Comparison of ENCODE assay signal across 1 cellular context in genomic region chr7:158613481-158613880, GRCh38.
A peak's percentile ranks its signal among the peaks of the same experiment; 100 is the strongest.
TF ChIP-seq lines count a peak whose summit lies in the region.

No MANE protein-coding gene starts in this region.

TF ChIP-seq in GM12878, 131 proteins besides CTCF, POLR2A, EP300 and RAD21 (continued from another document and continues in another):
- TF ChIP-seq POU2F2 (IDR thresholded peaks at IDR 0.05; ENCODE audit: borderline replicate concordance, low read depth, low read length): peak; percentile 93
- no peak for TF ChIP-seq CBX5 (IDR thresholded peaks at IDR 0.05; ENCODE audit: low read depth)
- no peak for TF ChIP-seq ZBTB40 (IDR thresholded peaks at IDR 0.05; ENCODE audit: borderline replicate concordance)
- peak; percentile 48; the same call in 1 of the 2 replicates for TF ChIP-seq PAX5 (IDR thresholded peaks at IDR 0.05; ENCODE audit: borderline replicate concordance, low read depth, low read length)
- TF ChIP-seq ZBTB33 (IDR thresholded peaks at IDR 0.05): no peak
- no peak for TF ChIP-seq NKRF (conservative IDR thresholded peaks at IDR 0.05)
- TF ChIP-seq SREBF1 (IDR thresholded peaks at IDR 0.05; ENCODE audit: low read length): no peak
- TF ChIP-seq MTA3 (IDR thresholded peaks at IDR 0.05; ENCODE audit: borderline replicate concordance, low read length): no peak
- TF ChIP-seq RUNX3 (IDR thresholded peaks at IDR 0.05; ENCODE audit: low read length): peak; percentile 38; the same call in 1 of the 2 replicates
- no peak for TF ChIP-seq ETV6 (conservative IDR thresholded peaks at IDR 0.05 in 1 of 2, IDR thresholded peaks at IDR 0.05 in 1 of 2; ENCODE audit: borderline replicate concordance in 1 of 2, low read depth in 1 of 2)
- TF ChIP-seq BRCA1 (IDR thresholded peaks at IDR 0.05; ENCODE audit: low read depth, low read length): no peak
- no peak for TF ChIP-seq STAT1 (conservative IDR thresholded peaks at IDR 0.05)
- no peak for TF ChIP-seq PRDM15 (CRISPR knock-in tag; IDR thresholded peaks at IDR 0.05)
- no peak for TF ChIP-seq PAX8 (IDR thresholded peaks at IDR 0.05)
- TF ChIP-seq MYC (IDR thresholded peaks at IDR 0.05; ENCODE audit: insufficient read depth, insufficient read length, insufficient replicate concordance, low read length, severe bottlenecking): no peak
- TF ChIP-seq SREBF2 (IDR thresholded peaks at IDR 0.05; ENCODE audit: low read length): no peak
- TF ChIP-seq ZZZ3 (IDR thresholded peaks at IDR 0.05; ENCODE audit: control insufficient read depth, insufficient read length, low read depth): no peak
- TF ChIP-seq SPI1 (IDR thresholded peaks at IDR 0.05; ENCODE audit: borderline replicate concordance, insufficient read depth, low read depth, low read length): 0 out of 2 replicates have a peak, but pooled peaks have one; percentile 20
- no peak for TF ChIP-seq E2F8 (IDR thresholded peaks at IDR 0.05; ENCODE audit: low read depth, partially characterized antibody)
- TF ChIP-seq E2F4 (IDR thresholded peaks at IDR 0.05; ENCODE audit: low read depth, low read length): no peak
- TF ChIP-seq RELA (IDR thresholded peaks at IDR 0.05; ENCODE audit: borderline replicate concordance, partially characterized antibody): no peak
- no peak for TF ChIP-seq ASH2L (IDR thresholded peaks at IDR 0.05; ENCODE audit: borderline replicate concordance, low read depth)
- no peak for TF ChIP-seq CBX3 (IDR thresholded peaks at IDR 0.05; ENCODE audit: borderline replicate concordance, low read depth)
- TF ChIP-seq CEBPB (IDR thresholded peaks at IDR 0.05; ENCODE audit: borderline replicate concordance in 1 of 2, low read depth in 2 of 2, low read length in 2 of 2): no peak
- no peak for TF ChIP-seq NR2C2 (IDR thresholded peaks at IDR 0.05; ENCODE audit: borderline replicate concordance, control insufficient read depth, insufficient read length, low read depth)
- TF ChIP-seq SIX5 (IDR thresholded peaks at IDR 0.05; ENCODE audit: low read depth, low read length, severe bottlenecking): no peak
- no peak for TF ChIP-seq BCLAF1 (IDR thresholded peaks at IDR 0.05)
- TF ChIP-seq USF1 (IDR thresholded peaks at IDR 0.05; ENCODE audit: borderline replicate concordance, extremely low read length, insufficient read depth, low read depth, low read length): no peak
- no peak for TF ChIP-seq SP1 (IDR thresholded peaks at IDR 0.05; ENCODE audit: low read depth, low read length)
- TF ChIP-seq POLR2AphosphoS2 (IDR thresholded peaks at IDR 0.05; ENCODE audit: low read depth, low read length): no peak
- no peak for TF ChIP-seq SMAD5 (IDR thresholded peaks at IDR 0.05; ENCODE audit: low read depth)
- TF ChIP-seq ZNF24 (IDR thresholded peaks at IDR 0.05): no peak
- no peak for TF ChIP-seq ZNF622 (IDR thresholded peaks at IDR 0.05)
- TF ChIP-seq SIN3A (IDR thresholded peaks at IDR 0.05; ENCODE audit: low read depth, low read length): no peak
- no peak; the same call in 1 of the 2 replicates for TF ChIP-seq ATF7 (IDR thresholded peaks at IDR 0.05; ENCODE audit: low read depth)
- no peak for TF ChIP-seq RAD51 (IDR thresholded peaks at IDR 0.05)
- TF ChIP-seq CREB1 (IDR thresholded peaks at IDR 0.05; ENCODE audit: low read depth): 0 out of 2 replicates have a peak, but pooled peaks have one; percentile 23
- TF ChIP-seq ZNF274 (IDR thresholded peaks at IDR 0.05; ENCODE audit: insufficient read depth, insufficient read length): no peak
- TF ChIP-seq KAT2A (conservative IDR thresholded peaks at IDR 0.05; ENCODE audit: control insufficient read depth, low read depth, low read length): no peak
- TF ChIP-seq SMAD1 (IDR thresholded peaks at IDR 0.05; ENCODE audit: low read depth, partially characterized antibody): peak; percentile 69
- TF ChIP-seq FOXM1 (IDR thresholded peaks at IDR 0.05; ENCODE audit: low read depth, low read length): no peak
